1 cellular context compared by ENCODE assay signal in genomic region chr7:47470567-47471357, GRCh38.
TF ChIP-seq lines count a peak whose summit lies in the region.

No MANE protein-coding gene starts in this region.

TF ChIP-seq in HepG2, 621 proteins besides CTCF, POLR2A, EP300 and RAD21 (continued from another document and continues in another):
- TF ChIP-seq ZBTB34 (CRISPR knock-in tag; IDR thresholded peaks at IDR 0.05) (peak; percentile 51; the same call in 1 of the 2 replicates), HCFC1 (IDR thresholded peaks at IDR 0.05; ENCODE audit: low read depth, low read length) (no peak), ZNF512B (CRISPR knock-in tag; IDR thresholded peaks at IDR 0.05; ENCODE audit: borderline replicate concordance) (peak; percentile 58; the same call in 1 of the 2 replicates), ZNF841 (CRISPR knock-in tag; IDR thresholded peaks at IDR 0.05; ENCODE audit: borderline replicate concordance) (no peak), ATF5 (CRISPR knock-in tag; IDR thresholded peaks at IDR 0.05; ENCODE audit: low read depth) (no peak), NFE2 (CRISPR knock-in tag; IDR thresholded peaks at IDR 0.05) (0 out of 2 replicates have a peak, but pooled peaks have one; percentile 21), PHF8 (CRISPR knock-in tag; IDR thresholded peaks at IDR 0.05) (peak; percentile 37; the same call in 1 of the 2 replicates), HMGXB4 (CRISPR knock-in tag; IDR thresholded peaks at IDR 0.05; ENCODE audit: borderline replicate concordance in 1 of 2, low read depth in 1 of 2) (peak in 1 of 2 experiments; percentile 13; a peak in 1 of 4 replicates), HNRNPUL1 (IDR thresholded peaks at IDR 0.05; ENCODE audit: low read depth, low read length) (no peak), HIC2 (CRISPR knock-in tag; IDR thresholded peaks at IDR 0.05; ENCODE audit: low read depth) (peak; percentile 87), ZNF12 (CRISPR knock-in tag; IDR thresholded peaks at IDR 0.05) (peak; percentile 59; the same call in 1 of the 2 replicates), SNAPC4 (CRISPR knock-in tag; IDR thresholded peaks at IDR 0.05) (no peak), TOPORS (CRISPR knock-in tag; IDR thresholded peaks at IDR 0.05) (0 out of 2 replicates have a peak, but pooled peaks have one; percentile 72), THAP9 (CRISPR knock-in tag; IDR thresholded peaks at IDR 0.05; ENCODE audit: borderline replicate concordance) (peak; percentile 61; the same call in 1 of the 2 replicates), NFYB (CRISPR knock-in tag; IDR thresholded peaks at IDR 0.05) (peak; percentile 24; the same call in 1 of the 2 replicates), SKI (IDR thresholded peaks at IDR 0.05; ENCODE audit: partially characterized antibody) (peak; percentile 65), GATA4 (IDR thresholded peaks at IDR 0.05; ENCODE audit: borderline replicate concordance, low read depth) (peak; percentile 5; the same call in 1 of the 2 replicates), ZBED4 (CRISPR knock-in tag; IDR thresholded peaks at IDR 0.05; ENCODE audit: borderline replicate concordance) (peak; percentile 25; the same call in 1 of the 2 replicates), ZNF619 (CRISPR knock-in tag; IDR thresholded peaks at IDR 0.05) (no peak), SIN3A (IDR thresholded peaks at IDR 0.05; ENCODE audit: borderline replicate concordance, low read depth, low read length) (peak; percentile 66; the same call in 1 of the 2 replicates), MTA1 (CRISPR knock-in tag; IDR thresholded peaks at IDR 0.05; ENCODE audit: borderline replicate concordance) (peak; percentile 77), ZNF597 (CRISPR knock-in tag; IDR thresholded peaks at IDR 0.05) (no peak), FOXA1 (IDR thresholded peaks at IDR 0.05) (no peak), FOXA1 (CRISPR knock-in tag; IDR thresholded peaks at IDR 0.05) (peak; percentile 83), PATZ1 (CRISPR knock-in tag; IDR thresholded peaks at IDR 0.05) (peak; percentile 89), FOXA3 (CRISPR knock-in tag; IDR thresholded peaks at IDR 0.05) (peak; percentile 73), ZNF451 (CRISPR knock-in tag; IDR thresholded peaks at IDR 0.05) (no peak), SYNCRIP (IDR thresholded peaks at IDR 0.05; ENCODE audit: insufficient read depth, low read depth, low read length) (no peak)
